ENCODE assay signal across 8 cellular contexts in genomic region chr11:83069441-83070043, GRCh38. TPM values are rescaled to one million over a fixed set of nuclear protein-coding genes. Genes with fewer than 3 reads are reported as not detected.
DNase-seq lines count a peak whose midpoint lies in the region; ATAC-seq and TF ChIP-seq lines count a peak whose summit lies in the region.

No MANE protein-coding gene starts in this region.

- H3K4me2 ChIP-seq in GM23248 (ENCODE audit: unreplicated experiment): peak overlapping the region; percentile 100

- no peak for DNase-seq in CD4-positive, alpha-beta T cell
- DNase-seq in GM23248 (peak; percentile 13), adrenal gland (peak in 1 of 7 donors; percentile 29), HuH-7.5 (ENCODE audit: low spot score) (no peak), H7 (no peak), NCI-H446 treated with DMSO at 0.1 percent for 48 hours (lab: John Stamatoyannopoulos, UW) (no peak), T1000 (lab: John Stamatoyannopoulos, UW) (no peak)
- no peak for DNase-seq in naive thymus-derived CD4-positive, alpha-beta T cell

- H4K20me1 ChIP-seq in GM23248 (ENCODE audit: insufficient read depth): no peaks in the 10 kb centered on the region; the same call in 1 of the 2 replicates

- no peaks in the 10 kb centered on the region for H3K27me3 Mint-ChIP-seq in CD4-positive, alpha-beta T cell
- H3K27me3 Mint-ChIP-seq in naive thymus-derived CD4-positive, alpha-beta T cell: peaks cover 0 to 4% (median 0%) of the 10 kb centered on the region in 5 donors

- no peak overlapping the region for H3K27ac ChIP-seq in CD4-positive, alpha-beta T cell (ENCODE audit: low read depth, low read length)
- H3K27ac ChIP-seq in GM23248 (peak overlapping the region; percentile 68), adrenal gland (peak overlapping the region in 3 of 5 donors; percentile 93 to 98 (median 95))
- H3K27ac ChIP-seq in naive thymus-derived CD4-positive, alpha-beta T cell (ENCODE audit: low read depth, low read length): peak overlapping the region; percentile 38

- TF ChIP-seq POLR2A in adrenal gland (IDR thresholded peaks at IDR 0.05): peak in 1 of 2 donors; percentile 4

- POLR2A ChIA-PET in CD4-positive, alpha-beta T cell (lab: Charles Lee): interaction anchor here (0.9 to 8.4 kb wide), 6 partner anchors 41 to 169 kb away, joined by 3 to 186 read pairs (median 9); partner anchors contain the start of genes DDIAS, PCF11 and PRCP
- POLR2A ChIA-PET in naive thymus-derived CD4-positive, alpha-beta T cell (lab: Charles Lee): interaction anchor here (0.5 to 7.8 kb wide), 5 partner anchors 11 to 145 kb away, joined by 3 to 140 read pairs (median 4); partner anchors contain the start of gene PCF11

- ATAC-seq in CD4-positive, alpha-beta T cell (ENCODE audit: poor library complexity): no peak
- ATAC-seq in naive thymus-derived CD4-positive, alpha-beta T cell: no peak

- no peak overlapping the region for H2AFZ ChIP-seq in GM23248

- peaks cover 26% of the 10 kb centered on the region for H3K4me1 ChIP-seq in GM23248 (ENCODE audit: insufficient read depth)
- peaks cover 20 to 40% of the 10 kb centered on the region in 2 donors for H3K4me1 ChIP-seq in adrenal gland (replicated peaks in 1 of 2)
- H3K4me1 ChIP-seq in naive thymus-derived CD4-positive, alpha-beta T cell (ENCODE audit: control insufficient read depth in 2 of 2, insufficient read depth in 2 of 2, low read length in 2 of 2): peaks cover 20 to 22% of the 10 kb centered on the region in 2 donors

- H3K4me1 Mint-ChIP-seq in CD4-positive, alpha-beta T cell (ENCODE audit: low read depth): peaks cover 7% of the 10 kb centered on the region
- peaks cover 5 to 36% (median 18%) of the 10 kb centered on the region in 7 donors for H3K4me1 Mint-ChIP-seq in naive thymus-derived CD4-positive, alpha-beta T cell

- H3K36me3 Mint-ChIP-seq in CD4-positive, alpha-beta T cell (ENCODE audit: low read depth): peaks cover 12% of the 10 kb centered on the region
- peaks cover 0 to 27% (median 15%) of the 10 kb centered on the region in 5 donors for H3K36me3 Mint-ChIP-seq in naive thymus-derived CD4-positive, alpha-beta T cell

- no peaks in the 10 kb centered on the region for H3K9me3 Mint-ChIP-seq in CD4-positive, alpha-beta T cell
- H3K9me3 Mint-ChIP-seq in naive thymus-derived CD4-positive, alpha-beta T cell: no peaks in the 10 kb centered on the region

- no peaks in the 10 kb centered on the region for H3K9me3 ChIP-seq in CD4-positive, alpha-beta T cell (ENCODE audit: control insufficient read depth, low read length)
- H3K9me3 ChIP-seq in GM23248 (ENCODE audit: low read depth): no peaks in the 10 kb centered on the region
- H3K9me3 ChIP-seq in adrenal gland (replicated peaks in 1 of 3): no peaks in the 10 kb centered on the region
- H3K9me3 ChIP-seq in naive thymus-derived CD4-positive, alpha-beta T cell (ENCODE audit: control insufficient read depth in 2 of 3, low read length in 3 of 3): no peaks in the 10 kb centered on the region

- peak overlapping the region; percentile 79 for H3K9ac ChIP-seq in GM23248

- intact Hi-C loops in CD4-positive, alpha-beta T cell (cut with DNase I, micrococcal nuclease): loop anchor here (1.0 to 5.0 kb wide), 6 partner anchors 48 to 202 kb away; partner anchors contain the start of gene ANKRD42 (in 1 of the 2)
- intact Hi-C loops in adrenal gland (cut with DNase I): loop anchor here in 1 of 2 donors (10.0 kb wide), 1 partner anchor 165 kb away; the partner anchor contains the start of genes DDIAS and PRCP
- intact Hi-C loops in naive thymus-derived CD4-positive, alpha-beta T cell (cut with micrococcal nuclease): loop anchor here (2.0 to 10.0 kb wide), 6 partner anchors 55 to 352 kb away; no protein-coding TSS in a partner anchor

- H3K27me3 ChIP-seq in CD4-positive, alpha-beta T cell (ENCODE audit: control insufficient read depth, insufficient read depth, low read length): no peaks in the 10 kb centered on the region
- no peaks in the 10 kb centered on the region for H3K27me3 ChIP-seq in GM23248 (replicated peaks; ENCODE audit: insufficient read depth)
- no peaks in the 10 kb centered on the region for H3K27me3 ChIP-seq in adrenal gland
- no peaks in the 10 kb centered on the region for H3K27me3 ChIP-seq in naive thymus-derived CD4-positive, alpha-beta T cell (ENCODE audit: control insufficient read depth in 2 of 2, insufficient read depth in 2 of 2, low read length in 2 of 2)
- no peaks in the 10 kb centered on the region for H3K27me3 ChIP-seq in H7 (ENCODE audit: control insufficient read depth, insufficient read depth, low read length)

- in situ Hi-C loops in GM23248 (cut with MboI): no loop called here

- CTCF ChIA-PET in CD4-positive, alpha-beta T cell (lab: Charles Lee): no interaction called here
- CTCF ChIA-PET in naive thymus-derived CD4-positive, alpha-beta T cell (lab: Charles Lee): interaction anchor here (0.6 kb wide), 1 partner anchor 102 kb away, joined by 4 read pairs; no protein-coding TSS in a partner anchor

- H3K36me3 ChIP-seq in GM23248 (ENCODE audit: low read depth) (peaks cover 8% of the 10 kb centered on the region; the same call in 1 of the 2 replicates), adrenal gland (replicated peaks in 1 of 2) (peaks cover 0 to 9% of the 10 kb centered on the region in 2 donors), H7 (replicated peaks; ENCODE audit: control insufficient read depth, insufficient read depth, low read length) (0 out of 2 replicates have a peak, but pooled peaks cover 2% of the 10 kb centered on the region)
- H3K36me3 ChIP-seq in naive thymus-derived CD4-positive, alpha-beta T cell (ENCODE audit: control insufficient read depth in 2 of 3, insufficient read depth in 3 of 3, low read length in 3 of 3): peaks cover 0 to 5% (median 0%) of the 10 kb centered on the region in 3 experiments

- peaks cover 89% of the 10 kb centered on the region for H3K79me2 ChIP-seq in GM23248 (ENCODE audit: insufficient read depth)

- no peak for TF ChIP-seq CTCF in CD4-positive, alpha-beta T cell (IDR thresholded peaks at IDR 0.05)
- TF ChIP-seq CTCF in adrenal gland (IDR thresholded peaks at IDR 0.05): no peak

- H3K4me3 ChIP-seq in GM23248 (peak overlapping the region; percentile 94), adrenal gland (peak overlapping the region in 1 of 4 donors; percentile 89), H7 (ENCODE audit: insufficient read depth, low read depth, low read length) (no peak overlapping the region)
- no peak overlapping the region for H3K4me3 ChIP-seq in naive thymus-derived CD4-positive, alpha-beta T cell (ENCODE audit: low read length)

- H3K4me3 Mint-ChIP-seq in CD4-positive, alpha-beta T cell: peak overlapping the region; percentile 70
- peak overlapping the region in 4 of 10 donors; percentile 14 to 68 (median 57) for H3K4me3 Mint-ChIP-seq in naive thymus-derived CD4-positive, alpha-beta T cell

- H3F3A ChIP-seq in GM23248 (ENCODE audit: insufficient read depth): peaks cover 22% of the 10 kb centered on the region

- no peaks in the 10 kb centered on the region for H3K9me2 ChIP-seq in GM23248 (ENCODE audit: insufficient read depth)

- peak overlapping the region; percentile 3 for H3K27ac Mint-ChIP-seq in CD4-positive, alpha-beta T cell
- H3K27ac Mint-ChIP-seq in naive thymus-derived CD4-positive, alpha-beta T cell: peak overlapping the region in 4 of 9 donors; percentile 36 to 66 (median 43)

RNA-seq across cellular contexts. Expression of gene RAB30, which starts 2.2 kb away (rescaled TPM):
- 10 to 100 TPM; 76.2 to 79.2 TPM for total RNA-seq in CD4-positive, alpha-beta T cell
- 9.7 and 10.6 TPM in 2 replicates for total RNA-seq in GM23248 (2014; rRNA removed; shearing (Covaris generic))
- 12.1 and 14.0 TPM in 2 replicates for polyA plus RNA-seq in GM23248 (2016; fragmentation: Nextera tagmentation; extraction: Ambion mirVana)
- total RNA-seq in adrenal gland: 10 to 100 TPM; 24.5 to 69.4 (median 43.1) TPM
- polyA plus RNA-seq in adrenal gland: 10 to 100 TPM in 1 of 3 donors, 1 to 10 TPM in 2; 5.1 to 55.4 (median 5.4) TPM
- 10 to 100 TPM in 4 of 5 experiments, 1 to 10 TPM in 1; 7.4 to 50.2 (median 24.7) TPM for total RNA-seq in naive thymus-derived CD4-positive, alpha-beta T cell
- polyA plus RNA-seq in naive thymus-derived CD4-positive, alpha-beta T cell: 10 to 100 TPM; 14.1 to 22.9 TPM
- total RNA-seq in H7 (2014; rRNA removed; shearing (Covaris generic)): 4.5 and 6.2 TPM in 2 replicates
